8 cellular contexts compared by ENCODE assay signal in genomic region chr10:91006752-91007346, GRCh38.
DNase-seq lines count a peak whose midpoint lies in the region; ATAC-seq and FAIRE-seq lines count a peak whose summit lies in the region.

No MANE protein-coding gene starts in this region.

- no peaks in the 10 kb centered on the region for H3K9me3 Mint-ChIP-seq in IgD-negative memory B cell
- H3K9me3 Mint-ChIP-seq in naive thymus-derived CD4-positive, alpha-beta T cell, result no peaks in the 10 kb centered on the region

- peak overlapping the region; percentile 21 for H3K27ac ChIP-seq in naive thymus-derived CD4-positive, alpha-beta T cell (ENCODE audit: low read depth, low read length)

- intact Hi-C loops in naive thymus-derived CD4-positive, alpha-beta T cell (cut with micrococcal nuclease), result loop anchor here (1.0 to 5.0 kb wide), 18 partner anchors 26 to 905 kb away; partner anchors contain the start of genes HECTD2 (in 2 of the 2) and PCGF5 (in 1 of the 2)

- no peaks in the 10 kb centered on the region for H3K27me3 ChIP-seq in naive thymus-derived CD4-positive, alpha-beta T cell (ENCODE audit: control insufficient read depth in 2 of 2, insufficient read depth in 2 of 2, low read length in 2 of 2)

- DNase-seq in naive thymus-derived CD4-positive, alpha-beta T cell, result peak in 5 of 9 donors; percentile 10 to 46 (median 29)
- DNase-seq in RCC 7860 (ENCODE audit: low spot score) (no peak), T-helper 9 cell (no peak), HT-29 (ENCODE audit: low spot score) (no peak)
- DNase-seq in activated CD4-positive, alpha-beta T cell treated with anti-CD3 and anti-CD28 coated beads, Interleukin-2, amount 50 U/mL, for 48 hours, result no peak

- H3K27me3 Mint-ChIP-seq in IgD-negative memory B cell, result peaks cover 2% of the 10 kb centered on the region
- H3K27me3 Mint-ChIP-seq in naive thymus-derived CD4-positive, alpha-beta T cell, result peaks cover 0 to 25% (median 1%) of the 10 kb centered on the region in 5 donors

- no peaks in the 10 kb centered on the region for H3K36me3 Mint-ChIP-seq in IgD-negative memory B cell
- no peaks in the 10 kb centered on the region for H3K36me3 Mint-ChIP-seq in naive thymus-derived CD4-positive, alpha-beta T cell

- CTCF ChIA-PET in naive thymus-derived CD4-positive, alpha-beta T cell (lab: Charles Lee), result interaction anchor here (0.6 to 7.2 kb wide), 22 partner anchors 10 to 272 kb away, joined by 3 to 148 read pairs (median 4); no protein-coding TSS in a partner anchor

- ATAC-seq in GM18517 (IDR thresholded peaks at IDR 0.05; ENCODE audit: unreplicated experiment) (peak; percentile 94), GM21526 (IDR thresholded peaks at IDR 0.05; ENCODE audit: low FRiP score, unreplicated experiment) (peak; percentile 87)
- ATAC-seq in naive thymus-derived CD4-positive, alpha-beta T cell, result peak; percentile 59

- peak overlapping the region; percentile 7 for H3K4me3 ChIP-seq in naive thymus-derived CD4-positive, alpha-beta T cell (ENCODE audit: low read length)

- H3K27ac Mint-ChIP-seq in IgD-negative memory B cell, result peak overlapping the region in 2 of 3 donors; percentile 16 to 91
- peak overlapping the region; percentile 12 to 86 (median 72) for H3K27ac Mint-ChIP-seq in naive thymus-derived CD4-positive, alpha-beta T cell

- H3K4me1 ChIP-seq in naive thymus-derived CD4-positive, alpha-beta T cell (ENCODE audit: control insufficient read depth in 2 of 2, insufficient read depth in 2 of 2, low read length in 2 of 2), result peaks cover 7 to 19% of the 10 kb centered on the region in 2 donors

- H3K36me3 ChIP-seq in naive thymus-derived CD4-positive, alpha-beta T cell (ENCODE audit: control insufficient read depth in 2 of 3, insufficient read depth in 3 of 3, low read length in 3 of 3), result no peaks in the 10 kb centered on the region

- no peak for FAIRE-seq in RCC 7860 (lab: Jason Lieb, UNC)

- peak overlapping the region; percentile 7 to 86 (median 64) for H3K4me3 Mint-ChIP-seq in IgD-negative memory B cell
- H3K4me3 Mint-ChIP-seq in naive thymus-derived CD4-positive, alpha-beta T cell, result peak overlapping the region in 9 of 10 donors; percentile 2 to 76 (median 66)

- H3K9me3 ChIP-seq in naive thymus-derived CD4-positive, alpha-beta T cell (ENCODE audit: control insufficient read depth in 2 of 3, low read length in 3 of 3), result no peaks in the 10 kb centered on the region

- H3K4me1 Mint-ChIP-seq in IgD-negative memory B cell, result peaks cover 18 to 31% (median 22%) of the 10 kb centered on the region in 3 donors
- peaks cover 0 to 26% (median 21%) of the 10 kb centered on the region in 7 donors for H3K4me1 Mint-ChIP-seq in naive thymus-derived CD4-positive, alpha-beta T cell

- POLR2A ChIA-PET in naive thymus-derived CD4-positive, alpha-beta T cell (lab: Charles Lee), result interaction anchor here (1.1 to 2.4 kb wide), 3 partner anchors 27 to 244 kb away, joined by 4 to 10 read pairs (median 4); no protein-coding TSS in a partner anchor

Comparison
In these comparisons a context has a peak if more than half of its experiments do, and no peak if none do; other contexts are left out.
1. DNase-seq: peak in naive thymus-derived CD4-positive, alpha-beta T cell (5 of 9); none in RCC 7860 (single experiment), T-helper 9 cell (single experiment), HT-29 (single experiment) and activated CD4-positive, alpha-beta T cell treated with anti-CD3 and anti-CD28 coated beads, Interleukin-2, amount 50 U/mL, for 48 hours (0 of 2).
2. Peak in every context shown above with its lines, with median percentiles within 50 percentile points of each other: ATAC-seq.